Comparison of ENCODE assay signal across 26 cellular contexts in genomic region chr16:50292566-50292948, GRCh38.
"Had no signal": no experiment of that assay in that cellular context is flagged by ENCODE, and none has a peak within 500 bp of the region (broad histone marks: within the 10 kb centered on the region; RNA-seq: fewer than 3 reads in every experiment).

No MANE protein-coding gene starts in this region.

- H3K27me3 Mint-ChIP-seq: activated CD4-positive, alpha-beta memory T cell treated with anti-CD3 and anti-CD28 coated beads, Interleukin-2, amount 10 ng/mL, durations not matched to agents 7 days and 5 days; activated CD4-positive, alpha-beta T cell treated with anti-CD3 and anti-CD28 coated beads, Interleukin-2, amount 10 ng/mL, durations not matched to agents 7 days and 5 days; activated naive CD8-positive, alpha-beta T cell treated with anti-CD3 and anti-CD28 coated beads for 36 hours; stimulated activated naive CD8-positive, alpha-beta T cell treated with anti-CD3 and anti-CD28 coated beads, Interleukin-15, Interleukin-2, amounts not matched to agents 100 ng/mL and 50 ng/mL, for 24 hours had no signal

- ATAC-seq: activated CD4-positive, CD25-positive, alpha-beta regulatory T cell treated with anti-CD3 and anti-CD28 coated beads, Interleukin-2, amount 50 U/mL, for 24 hours; body of pancreas; foreskin keratinocyte had no signal

- H3K27ac Mint-ChIP-seq: activated CD4-positive, alpha-beta memory T cell treated with anti-CD3 and anti-CD28 coated beads, Interleukin-2, amount 10 ng/mL, durations not matched to agents 7 days and 5 days; activated CD4-positive, alpha-beta T cell treated with anti-CD3 and anti-CD28 coated beads, Interleukin-2, amount 10 ng/mL, durations not matched to agents 7 days and 5 days; activated naive CD8-positive, alpha-beta T cell treated with anti-CD3 and anti-CD28 coated beads for 36 hours; endodermal cell; nephron; T-helper 1 cell treated with Interleukin-12 subunit alpha and Interleukin-12 subunit beta and Interleukin-4 antibody, amounts not matched to agents 30 μg/mL and 1 μg/mL, for 36 hours had no signal

- H3K4me1 Mint-ChIP-seq: endodermal cell, nephron had no signal

- H3K4me3 Mint-ChIP-seq: activated CD4-positive, alpha-beta memory T cell treated with anti-CD3 and anti-CD28 coated beads, Interleukin-2, amount 10 ng/mL, durations not matched to agents 7 days and 5 days; activated CD4-positive, alpha-beta T cell treated with anti-CD3 and anti-CD28 coated beads, Interleukin-2, amount 10 ng/mL, durations not matched to agents 7 days and 5 days; activated naive CD8-positive, alpha-beta T cell treated with anti-CD3 and anti-CD28 coated beads for 36 hours; endodermal cell; nephron; stimulated activated naive CD8-positive, alpha-beta T cell treated with anti-CD3 and anti-CD28 coated beads, Interleukin-15, Interleukin-2, amounts not matched to agents 100 ng/mL and 50 ng/mL, for 24 hours; T-helper 1 cell treated with Interleukin-12 subunit alpha and Interleukin-12 subunit beta and Interleukin-4 antibody, amounts not matched to agents 30 μg/mL and 1 μg/mL, for 36 hours had no signal

- H3K9me3 Mint-ChIP-seq: activated CD4-positive, alpha-beta memory T cell treated with anti-CD3 and anti-CD28 coated beads, Interleukin-2, amount 10 ng/mL, durations not matched to agents 7 days and 5 days; activated CD4-positive, alpha-beta T cell treated with anti-CD3 and anti-CD28 coated beads, Interleukin-2, amount 10 ng/mL, durations not matched to agents 7 days and 5 days; activated naive CD8-positive, alpha-beta T cell treated with anti-CD3 and anti-CD28 coated beads for 36 hours; endodermal cell; nephron; stimulated activated naive CD8-positive, alpha-beta T cell treated with anti-CD3 and anti-CD28 coated beads, Interleukin-15, Interleukin-2, amounts not matched to agents 100 ng/mL and 50 ng/mL, for 24 hours; T-helper 1 cell treated with Interleukin-12 subunit alpha and Interleukin-12 subunit beta and Interleukin-4 antibody, amounts not matched to agents 30 μg/mL and 1 μg/mL, for 36 hours had no signal

- DNase-seq: activated CD4-positive, alpha-beta memory T cell treated with anti-CD3 and anti-CD28 coated beads, Interleukin-2, amount 10 ng/mL, durations not matched to agents 7 days and 5 days; activated CD4-positive, alpha-beta T cell treated with anti-CD3 and anti-CD28 coated beads, Interleukin-2, amount 10 ng/mL, durations not matched to agents 7 days and 5 days; activated CD8-positive, alpha-beta memory T cell treated with anti-CD3 and anti-CD28 coated beads, Interleukin-2, amount 50 U/mL, for 48 hours; activated naive CD4-positive, alpha-beta T cell; activated naive CD8-positive, alpha-beta T cell treated with anti-CD3 and anti-CD28 coated beads for 36 hours; activated T-cell treated with anti-CD3 and anti-CD28 coated beads, Interleukin-2, amount 50 U/mL, for 48 hours; adrenal gland; aorta; body of pancreas; cortex of kidney; endodermal cell; foreskin keratinocyte; islet precursor cell; left ventricle myocardium inferior; mesendoderm; nucleus accumbens; SK-N-SH; stimulated activated CD4-positive, alpha-beta T cell treated with anti-CD3 and anti-CD28 coated beads, Interleukin-2, amount 100 ng/mL, for 48 hours; SW 1271; T1000; trophoblast cell; WERI-Rb-1 had no signal
